Comparison of ENCODE assay signal across 1 cellular context in the genomic region with DNA sequence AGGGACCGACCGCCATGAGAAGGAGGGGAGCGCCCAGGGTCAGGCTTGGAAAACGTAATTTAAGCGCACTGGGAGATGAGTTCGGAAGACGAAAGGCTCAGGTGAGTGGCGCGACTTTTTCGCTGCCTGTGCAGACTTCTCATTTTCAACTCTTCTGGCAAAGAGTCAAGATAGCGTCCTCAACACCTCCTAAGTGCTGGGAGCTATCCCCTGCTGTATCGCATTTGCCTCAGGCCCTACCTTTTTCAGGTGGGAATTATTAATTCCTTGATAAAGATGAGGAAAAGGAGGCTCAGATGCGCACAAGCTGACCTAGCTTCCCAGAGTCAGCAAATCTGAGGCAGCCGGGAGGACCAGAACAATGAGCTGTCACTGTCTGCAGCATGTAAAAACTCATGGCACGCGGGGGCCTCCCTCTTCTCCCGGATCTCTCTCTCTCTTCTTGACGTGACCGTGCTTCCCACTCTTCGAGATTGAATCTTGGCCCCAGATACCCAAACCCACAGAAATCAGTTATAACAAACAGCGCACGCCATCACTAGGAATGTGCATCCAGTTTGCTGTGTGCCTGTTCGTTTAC.
TF ChIP-seq lines count a peak whose summit lies in the region.

No MANE protein-coding gene starts in this region.

TF ChIP-seq in HepG2, 621 proteins besides CTCF, POLR2A, EP300 and RAD21 (continued from another document):
- TF ChIP-seq, protein P1, sequence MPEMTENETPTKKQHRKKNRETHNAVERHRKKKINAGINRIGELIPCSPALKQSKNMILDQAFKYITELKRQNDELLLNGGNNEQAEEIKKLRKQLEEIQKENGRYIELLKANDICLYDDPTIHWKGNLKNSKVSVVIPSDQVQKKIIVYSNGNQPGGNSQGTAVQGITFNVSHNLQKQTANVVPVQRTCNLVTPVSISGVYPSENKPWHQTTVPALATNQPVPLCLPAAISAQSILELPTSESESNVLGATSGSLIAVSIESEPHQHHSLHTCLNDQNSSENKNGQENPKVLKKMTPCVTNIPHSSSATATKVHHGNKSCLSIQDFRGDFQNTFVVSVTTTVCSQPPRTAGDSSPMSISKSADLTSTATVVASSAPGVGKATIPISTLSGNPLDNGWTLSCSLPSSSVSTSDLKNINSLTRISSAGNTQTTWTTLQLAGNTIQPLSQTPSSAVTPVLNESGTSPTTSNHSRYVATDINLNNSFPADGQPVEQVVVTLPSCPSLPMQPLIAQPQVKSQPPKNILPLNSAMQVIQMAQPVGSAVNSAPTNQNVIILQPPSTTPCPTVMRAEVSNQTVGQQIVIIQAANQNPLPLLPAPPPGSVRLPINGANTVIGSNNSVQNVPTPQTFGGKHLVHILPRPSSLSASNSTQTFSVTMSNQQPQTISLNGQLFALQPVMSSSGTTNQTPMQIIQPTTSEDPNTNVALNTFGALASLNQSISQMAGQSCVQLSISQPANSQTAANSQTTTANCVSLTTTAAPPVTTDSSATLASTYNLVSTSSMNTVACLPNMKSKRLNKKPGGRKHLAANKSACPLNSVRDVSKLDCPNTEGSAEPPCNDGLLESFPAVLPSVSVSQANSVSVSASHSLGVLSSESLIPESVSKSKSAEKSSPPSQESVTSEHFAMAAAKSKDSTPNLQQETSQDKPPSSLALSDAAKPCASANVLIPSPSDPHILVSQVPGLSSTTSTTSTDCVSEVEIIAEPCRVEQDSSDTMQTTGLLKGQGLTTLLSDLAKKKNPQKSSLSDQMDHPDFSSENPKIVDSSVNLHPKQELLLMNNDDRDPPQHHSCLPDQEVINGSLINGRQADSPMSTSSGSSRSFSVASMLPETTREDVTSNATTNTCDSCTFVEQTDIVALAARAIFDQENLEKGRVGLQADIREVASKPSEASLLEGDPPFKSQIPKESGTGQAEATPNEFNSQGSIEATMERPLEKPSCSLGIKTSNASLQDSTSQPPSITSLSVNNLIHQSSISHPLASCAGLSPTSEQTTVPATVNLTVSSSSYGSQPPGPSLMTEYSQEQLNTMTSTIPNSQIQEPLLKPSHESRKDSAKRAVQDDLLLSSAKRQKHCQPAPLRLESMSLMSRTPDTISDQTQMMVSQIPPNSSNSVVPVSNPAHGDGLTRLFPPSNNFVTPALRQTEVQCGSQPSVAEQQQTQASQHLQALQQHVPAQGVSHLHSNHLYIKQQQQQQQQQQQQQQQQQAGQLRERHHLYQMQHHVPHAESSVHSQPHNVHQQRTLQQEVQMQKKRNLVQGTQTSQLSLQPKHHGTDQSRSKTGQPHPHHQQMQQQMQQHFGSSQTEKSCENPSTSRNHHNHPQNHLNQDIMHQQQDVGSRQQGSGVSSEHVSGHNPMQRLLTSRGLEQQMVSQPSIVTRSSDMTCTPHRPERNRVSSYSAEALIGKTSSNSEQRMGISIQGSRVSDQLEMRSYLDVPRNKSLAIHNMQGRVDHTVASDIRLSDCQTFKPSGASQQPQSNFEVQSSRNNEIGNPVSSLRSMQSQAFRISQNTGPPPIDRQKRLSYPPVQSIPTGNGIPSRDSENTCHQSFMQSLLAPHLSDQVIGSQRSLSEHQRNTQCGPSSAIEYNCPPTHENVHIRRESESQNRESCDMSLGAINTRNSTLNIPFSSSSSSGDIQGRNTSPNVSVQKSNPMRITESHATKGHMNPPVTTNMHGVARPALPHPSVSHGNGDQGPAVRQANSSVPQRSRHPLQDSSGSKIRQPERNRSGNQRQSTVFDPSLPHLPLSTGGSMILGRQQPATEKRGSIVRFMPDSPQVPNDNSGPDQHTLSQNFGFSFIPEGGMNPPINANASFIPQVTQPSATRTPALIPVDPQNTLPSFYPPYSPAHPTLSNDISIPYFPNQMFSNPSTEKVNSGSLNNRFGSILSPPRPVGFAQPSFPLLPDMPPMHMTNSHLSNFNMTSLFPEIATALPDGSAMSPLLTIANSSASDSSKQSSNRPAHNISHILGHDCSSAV (CRISPR knock-in tag; IDR thresholded peaks at IDR 0.05; ENCODE audit: borderline replicate concordance): no peak
- no peak for TF ChIP-seq ERF (CRISPR knock-in tag; IDR thresholded peaks at IDR 0.05)
- no peak for TF ChIP-seq SP2 (CRISPR knock-in tag; IDR thresholded peaks at IDR 0.05)
- TF ChIP-seq ZNF512B (CRISPR knock-in tag; IDR thresholded peaks at IDR 0.05; ENCODE audit: borderline replicate concordance): no peak
- no peak for TF ChIP-seq DMAP1 (CRISPR knock-in tag; IDR thresholded peaks at IDR 0.05)
